Comparison of ENCODE assay signal across 25 cellular contexts in the genomic region with DNA sequence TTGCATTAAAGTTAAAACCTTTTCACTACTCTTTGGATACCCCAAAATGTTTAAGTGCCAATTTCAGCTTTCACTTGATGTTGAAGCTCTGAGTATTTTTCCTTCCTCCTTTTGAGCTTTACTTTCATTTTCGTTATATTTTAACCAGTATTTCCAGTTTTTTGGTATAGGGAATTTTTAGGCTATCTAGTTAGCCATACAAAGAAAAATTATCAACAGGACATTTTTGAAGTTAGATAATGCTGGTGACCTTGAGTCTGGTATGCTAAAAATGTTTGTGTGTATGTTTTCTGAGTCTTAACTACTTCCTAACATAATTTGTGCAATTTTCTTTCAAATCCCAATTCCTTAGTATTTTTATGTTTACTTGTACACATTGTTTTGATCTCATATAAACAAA.
A peak's percentile ranks its signal among the peaks of the same experiment; 100 is the strongest.
DNase-seq lines count a peak whose midpoint lies in the region; ATAC-seq, FAIRE-seq and TF ChIP-seq lines count a peak whose summit lies in the region.
"Had no signal": no experiment of that assay in that cellular context is flagged by ENCODE, and none has a peak within 500 bp of the region (broad histone marks: within the 10 kb centered on the region; RNA-seq: fewer than 3 reads in every experiment).

No MANE protein-coding gene starts in this region.

- no peaks in the 10 kb centered on the region for H3F3A ChIP-seq in Loucy (ENCODE audit: low read depth)

- CTCF ChIA-PET in A549 (lab: Yijun Ruan, JAX): no interaction called here

- H3K27me3 ChIP-seq in BLaER1 treated with 17β-estradiol and CSF1 and Interleukin-3, amounts not matched to agents 10 nM and 100 nM: no peaks in the 10 kb centered on the region
- H3K27me3 ChIP-seq in Loucy (ENCODE audit: insufficient read depth, low read length, poor library complexity, severe bottlenecking) (no peaks in the 10 kb centered on the region), body of pancreas (no peaks in the 10 kb centered on the region)
- H3K27me3 ChIP-seq: spleen had no signal

- no peak overlapping the region for H3K27ac ChIP-seq in A549
- 0 out of 22 replicates have a peak overlapping the region, but pooled peaks of 1 of the 11 experiments have one; percentile 27 for H3K27ac ChIP-seq in BLaER1 treated with 17β-estradiol and CSF1 and Interleukin-3, amounts not matched to agents 10 nM and 100 nM
- H3K27ac ChIP-seq in body of pancreas: peak overlapping the region in 2 of 4 donors; percentile 25 to 39

- no peak overlapping the region for H3K27ac Mint-ChIP-seq in activated naive CD8-positive, alpha-beta T cell treated with anti-CD3 and anti-CD28 coated beads, Interleukin-2, amount 50 U/mL, for 24 hours
- H3K27ac Mint-ChIP-seq: activated CD4-positive, alpha-beta T cell treated with anti-CD3 and anti-CD28 coated beads, Interleukin-2, amount 10 ng/mL, durations not matched to agents 24 days and 14 days; activated T-helper 2 cell treated with anti-CD3 and anti-CD28 coated beads, Interferon-gamma antibody, Interleukin-2, Interleukin-4, amounts not matched to agents 10 μg/mL and 5 μg/mL and 100 μg/mL, durations not matched to agents 14 hours and 24 hours and 36 hours; CD8-positive, alpha-beta memory T cell; endodermal cell; naive B cell had no signal

- FAIRE-seq in A549 (lab: Jason Lieb, UNC): no peak
- FAIRE-seq: colon had no signal

- no peak for TF ChIP-seq RAD21 in A549 (conservative IDR thresholded peaks at IDR 0.05 in 1 of 2, IDR thresholded peaks at IDR 0.05 in 1 of 2)

- POLR2A ChIA-PET in A549 (lab: Yijun Ruan, JAX): no interaction called here

- H3K36me3 Mint-ChIP-seq in activated naive CD8-positive, alpha-beta T cell treated with anti-CD3 and anti-CD28 coated beads, Interleukin-2, amount 50 U/mL, for 24 hours (ENCODE audit: low read depth): no peaks in the 10 kb centered on the region
- H3K36me3 Mint-ChIP-seq: CD8-positive, alpha-beta memory T cell; naive B cell had no signal

- H3K4me3 Mint-ChIP-seq in activated naive CD8-positive, alpha-beta T cell treated with anti-CD3 and anti-CD28 coated beads, Interleukin-2, amount 50 U/mL, for 24 hours: no peak overlapping the region
- H3K4me3 Mint-ChIP-seq: activated CD4-positive, alpha-beta T cell treated with anti-CD3 and anti-CD28 coated beads, Interleukin-2, amount 10 ng/mL, durations not matched to agents 24 days and 14 days; CD8-positive, alpha-beta memory T cell; endodermal cell; naive B cell had no signal

- H4K20me1 ChIP-seq in BLaER1 treated with 17β-estradiol and CSF1 and Interleukin-3, amounts not matched to agents 10 nM and 100 nM: no peaks in the 10 kb centered on the region
- no peaks in the 10 kb centered on the region for H4K20me1 ChIP-seq in Loucy (ENCODE audit: insufficient read depth, low read length, poor library complexity, severe bottlenecking)

- peaks cover 9% of the 10 kb centered on the region for H3K9me3 Mint-ChIP-seq in activated naive CD8-positive, alpha-beta T cell treated with anti-CD3 and anti-CD28 coated beads, Interleukin-2, amount 50 U/mL, for 24 hours

- H3K4me1 ChIP-seq in A549: no peaks in the 10 kb centered on the region
- peaks cover 0 to 10% (median 0%) of the 10 kb centered on the region in 10 experiments; a peak in 6 of 20 replicates for H3K4me1 ChIP-seq in BLaER1 treated with 17β-estradiol and CSF1 and Interleukin-3, amounts not matched to agents 10 nM and 100 nM
- no peaks in the 10 kb centered on the region for H3K4me1 ChIP-seq in Loucy (ENCODE audit: insufficient read depth, low read length, poor library complexity, severe bottlenecking)
- H3K4me1 ChIP-seq in body of pancreas: peaks cover 11% of the 10 kb centered on the region
- H3K4me1 ChIP-seq: spleen had no signal

- no peak for TF ChIP-seq CTCF in A549 (IDR thresholded peaks at IDR 0.05)
- no peak for TF ChIP-seq CTCF in Loucy (conservative IDR thresholded peaks at IDR 0.05; ENCODE audit: low read length)
- no peak for TF ChIP-seq CTCF in body of pancreas (IDR thresholded peaks at IDR 0.05)

- ATAC-seq in A549 (no peak), body of pancreas (peak; percentile 47)
- ATAC-seq in activated naive CD8-positive, alpha-beta T cell treated with anti-CD3 and anti-CD28 coated beads, Interleukin-2, amount 50 U/mL, for 24 hours: no peak
- ATAC-seq: stimulated activated naive CD8-positive, alpha-beta T cell treated with anti-CD3 and anti-CD28 coated beads, Interleukin-15, Interleukin-2, amounts not matched to agents 100 U/mL and 50 U/mL, for 24 hours had no signal

- H3K4me1 Mint-ChIP-seq in activated naive CD8-positive, alpha-beta T cell treated with anti-CD3 and anti-CD28 coated beads, Interleukin-2, amount 50 U/mL, for 24 hours: no peaks in the 10 kb centered on the region
- H3K4me1 Mint-ChIP-seq: CD8-positive, alpha-beta memory T cell had no signal

- no peaks in the 10 kb centered on the region for H3K9me2 ChIP-seq in Loucy (replicated peaks; ENCODE audit: low read depth, low read length)

- no peaks in the 10 kb centered on the region for H3K27me3 Mint-ChIP-seq in activated naive CD8-positive, alpha-beta T cell treated with anti-CD3 and anti-CD28 coated beads, Interleukin-2, amount 50 U/mL, for 24 hours
- H3K27me3 Mint-ChIP-seq: activated CD4-positive, alpha-beta T cell treated with anti-CD3 and anti-CD28 coated beads, Interleukin-2, amount 10 ng/mL, durations not matched to agents 24 days and 14 days; CD8-positive, alpha-beta memory T cell; naive B cell had no signal

- no peak for DNase-seq in A549 (ENCODE audit: low read depth in 1 of 2, low spot score in 1 of 2)
- DNase-seq in body of pancreas: no peak
- no peak for DNase-seq in NCI-H748 (lab: John Stamatoyannopoulos, UW; ENCODE audit: unreplicated experiment)
- DNase-seq in stimulated activated CD8-positive, alpha-beta memory T cell treated with anti-CD3 and anti-CD28 coated beads, Interleukin-4, amount 100 ng/mL, for 48 hours: no peak
- no peak for DNase-seq in activated gamma-delta T cell treated with Interleukin-2 at 50 U/mL for 16 hours
- no peak for DNase-seq in activated naive CD8-positive, alpha-beta T cell treated with anti-CD3 and anti-CD28 coated beads, Interleukin-2, amount 50 U/mL, for 24 hours
- DNase-seq: activated CD4-positive, alpha-beta T cell treated with anti-CD3 and anti-CD28 coated beads, Interleukin-2, amount 10 ng/mL, durations not matched to agents 24 days and 14 days; CD8-positive, alpha-beta memory T cell; DMS79 treated with DMSO at 0.1 percent for 48 hours; endodermal cell; mesendoderm; naive B cell; NCI-H1417 treated with DMSO at 0.1 percent for 48 hours; NCI-H2171 treated with DMSO at 0.1 percent for 48 hours; NCI-H526; occipital lobe; retina; spleen; stimulated activated CD4-positive, alpha-beta T cell treated with anti-CD3 and anti-CD28 coated beads, Interleukin-4, amount 100 ng/mL, for 1 hour; stimulated activated naive CD8-positive, alpha-beta T cell treated with anti-CD3 and anti-CD28 coated beads, Interleukin-15, Interleukin-2, amounts not matched to agents 100 U/mL and 50 U/mL, for 24 hours; T-helper 1 cell had no signal

- H3K36me3 ChIP-seq in BLaER1 treated with 17β-estradiol and CSF1 and Interleukin-3, amounts not matched to agents 10 nM and 100 nM: no peaks in the 10 kb centered on the region
- no peaks in the 10 kb centered on the region for H3K36me3 ChIP-seq in Loucy (ENCODE audit: insufficient read depth, low read length)
- H3K36me3 ChIP-seq in body of pancreas (replicated peaks in 1 of 2; ENCODE audit: insufficient read depth in 1 of 2, low read depth in 2 of 2): no peaks in the 10 kb centered on the region
- H3K36me3 ChIP-seq: spleen had no signal

- no peaks in the 10 kb centered on the region for H3K79me2 ChIP-seq in Loucy (ENCODE audit: insufficient read depth, low read length)

- intact Hi-C loops in body of pancreas (cut with DNase I): no loop called here

- WGBS in A549 (ENCODE audit: missing lambda C conversion rate): 3% methylated on average over 1 of the region's 1 CpG
- WGBS in body of pancreas, 2 donors: 0 to 3% methylated on average over 1 of the region's 1 CpG

- no peaks in the 10 kb centered on the region for H3K9me3 ChIP-seq in A549
- peaks cover 8 to 22% (median 17%) of the 10 kb centered on the region in 11 experiments; a peak in 15 of 22 replicates for H3K9me3 ChIP-seq in BLaER1 treated with 17β-estradiol and CSF1 and Interleukin-3, amounts not matched to agents 10 nM and 100 nM (replicated peaks in 1 of 11)
- H3K9me3 ChIP-seq in Loucy (ENCODE audit: insufficient read depth, low read depth, low read length): peaks cover 14% of the 10 kb centered on the region
- H3K9me3 ChIP-seq in body of pancreas: no peaks in the 10 kb centered on the region

- H3K4me2 ChIP-seq in A549 (peak overlapping the region; percentile 31; the same call in 1 of the 3 replicates), Loucy (ENCODE audit: low read depth, low read length, poor library complexity, severe bottlenecking) (peak overlapping the region; percentile 47)
- peak overlapping the region in 7 of 11 experiments; percentile 5 to 57 (median 33); a peak in 11 of 22 replicates for H3K4me2 ChIP-seq in BLaER1 treated with 17β-estradiol and CSF1 and Interleukin-3, amounts not matched to agents 10 nM and 100 nM

- peak overlapping the region; percentile 82 for H2AFZ ChIP-seq in Loucy (ENCODE audit: low read length)

- TF ChIP-seq POLR2A in A549 (IDR thresholded peaks at IDR 0.05; ENCODE audit: low read length) (no peak), body of pancreas (IDR thresholded peaks at IDR 0.05) (no peak)

- H3K4me3 ChIP-seq in A549 (no peak overlapping the region), Loucy (ENCODE audit: low read length, poor library complexity, severe bottlenecking) (peak overlapping the region; percentile 33), body of pancreas (no peak overlapping the region)
- H3K4me3 ChIP-seq in BLaER1 treated with 17β-estradiol and CSF1 and Interleukin-3, amounts not matched to agents 10 nM and 100 nM: no peak overlapping the region; a peak in 1 of 20 replicates
- H3K4me3 ChIP-seq: spleen had no signal

- no peak overlapping the region for H3K9ac ChIP-seq in BLaER1 treated with 17β-estradiol and CSF1 and Interleukin-3, amounts not matched to agents 10 nM and 100 nM
- H3K9ac ChIP-seq in Loucy (ENCODE audit: low read depth, low read length, poor library complexity, severe bottlenecking): peak overlapping the region; percentile 0

- TF ChIP-seq EP300 in A549 (IDR thresholded peaks at IDR 0.05): no peak

TF ChIP-seq in A549, 52 proteins besides CTCF, POLR2A, EP300 and RAD21 (continues in another document):
- TF ChIP-seq TP53 (CRISPR knock-in tag; IDR thresholded peaks at IDR 0.05) (no peak), JUN (IDR thresholded peaks at IDR 0.05) (no peak)
- TF ChIP-seq, protein P1, sequence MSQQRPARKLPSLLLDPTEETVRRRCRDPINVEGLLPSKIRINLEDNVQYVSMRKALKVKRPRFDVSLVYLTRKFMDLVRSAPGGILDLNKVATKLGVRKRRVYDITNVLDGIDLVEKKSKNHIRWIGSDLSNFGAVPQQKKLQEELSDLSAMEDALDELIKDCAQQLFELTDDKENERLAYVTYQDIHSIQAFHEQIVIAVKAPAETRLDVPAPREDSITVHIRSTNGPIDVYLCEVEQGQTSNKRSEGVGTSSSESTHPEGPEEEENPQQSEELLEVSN (IDR thresholded peaks at IDR 0.05; ENCODE audit: borderline replicate concordance, low read depth): no peak
